Comparison of ENCODE assay signal across 13 cellular contexts in the genomic region with DNA sequence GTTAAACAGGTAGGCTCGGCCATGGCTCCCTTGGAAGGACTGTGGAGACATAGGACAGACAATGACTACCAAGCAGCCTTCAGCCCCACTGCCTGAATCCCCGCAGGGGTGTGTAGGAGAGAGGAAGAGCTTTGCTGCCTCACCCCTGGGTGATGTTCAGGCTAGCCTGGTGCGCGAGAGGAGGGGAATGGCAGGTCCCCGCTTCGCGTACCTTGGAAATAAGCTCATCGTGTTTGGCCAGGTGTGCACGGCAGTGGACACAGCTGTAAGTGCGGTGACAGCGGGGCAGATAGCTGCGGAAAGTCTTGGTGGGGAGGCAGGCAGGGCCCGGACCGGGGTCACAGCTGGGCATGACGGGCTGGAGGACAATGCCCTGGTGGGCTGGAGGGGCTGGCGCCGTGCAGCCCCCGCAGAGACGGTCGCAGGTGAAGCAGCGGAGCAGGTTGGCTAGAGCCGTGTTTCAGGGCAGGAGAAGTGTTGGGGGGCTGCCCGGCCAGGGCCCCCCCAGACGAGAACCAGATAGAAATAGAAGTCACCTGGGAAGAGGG. TPM values are rescaled to one million over a fixed set of nuclear protein-coding genes. Genes with fewer than 3 reads are reported as not detected.
A peak's percentile ranks its signal among the peaks of the same experiment; 100 is the strongest.
DNase-seq lines count a peak whose midpoint lies in the region; ATAC-seq, FAIRE-seq and TF ChIP-seq lines count a peak whose summit lies in the region.
"Had no signal": no experiment of that assay in that cellular context is flagged by ENCODE, and none has a peak within 500 bp of the region (broad histone marks: within the 10 kb centered on the region; RNA-seq: fewer than 3 reads in every experiment).

No MANE protein-coding gene starts in this region.

- DNase-seq in HepG2 (ENCODE audit: low spot score) = no peak
- no peak for DNase-seq in right lobe of liver
- DNase-seq in left kidney (ENCODE audit: low read depth, low spot score) = peak; percentile 68
- no peak for DNase-seq in dedifferentiated amniotic fluid mesenchymal stem cell (ENCODE audit: extremely low spot score)
- no peak for DNase-seq in DMS153 (lab: John Stamatoyannopoulos, UW)
- no peak for DNase-seq in amniotic stem cell (lab: John Stamatoyannopoulos, UW)
- DNase-seq: MM.1S had no signal

- no peak overlapping the region for H2AFZ ChIP-seq in HepG2 (ENCODE audit: low read length)

- no peaks in the 10 kb centered on the region for H3K79me2 ChIP-seq in HepG2 (ENCODE audit: insufficient read depth, low read length)

- H3K4me1 Mint-ChIP-seq in brain = peaks cover 95% of the 10 kb centered on the region

- H3K27me3 ChIP-seq in HepG2 (ENCODE audit: control insufficient read depth in 1 of 2, insufficient read depth in 2 of 2, low read length in 2 of 2) = peaks cover 9 to 46% of the 10 kb centered on the region in 2 experiments
- H3K27me3 ChIP-seq in right lobe of liver = peaks cover 0 to 11% of the 10 kb centered on the region in 2 donors

- H3K4me3 Mint-ChIP-seq in brain = peak overlapping the region; percentile 92 to 96 (median 94)
- H3K4me3 Mint-ChIP-seq: T-helper 2 cell treated with Interferon-gamma antibody and Interleukin-4, amounts not matched to agents 5 μg/mL and 100 μg/mL, for 36 hours had no signal

- FAIRE-seq in HepG2 (lab: Jason Lieb, UNC) = no peak

- intact Hi-C loops in HepG2 (cut with micrococcal nuclease; ENCODE audit: unreplicated experiment) (no loop called here), right lobe of liver (cut with DNase I) (loop anchor here (10.0 kb wide), 2 partner anchors 182 to 302 kb away; a partner anchor contains a TSS)

- peak overlapping the region; percentile 27 to 99 (median 98) for H3K27ac Mint-ChIP-seq in brain
- H3K27ac Mint-ChIP-seq: T-helper 2 cell treated with Interferon-gamma antibody and Interleukin-4, amounts not matched to agents 5 μg/mL and 100 μg/mL, for 36 hours had no signal

- no peak for TF ChIP-seq POLR2A in HepG2 (IDR thresholded peaks at IDR 0.05; ENCODE audit: insufficient read depth in 1 of 2, low read depth in 2 of 2, low read length in 2 of 2)
- no peak for TF ChIP-seq POLR2A in right lobe of liver (IDR thresholded peaks at IDR 0.05)

- H3K4me1 ChIP-seq in HepG2 (ENCODE audit: insufficient read depth, low read length) (peaks cover 22% of the 10 kb centered on the region), right lobe of liver (peaks cover 0 to 13% (median 0%) of the 10 kb centered on the region in 4 donors)

- no peaks in the 10 kb centered on the region for H3K36me3 Mint-ChIP-seq in brain

- H3K4me3 ChIP-seq in HepG2 (replicated peaks in 1 of 3; ENCODE audit: insufficient read depth in 1 of 3, low read depth in 2 of 3, low read length in 3 of 3) = peak overlapping the region in 1 of 3 experiments; percentile 15; a peak in 1 of 6 replicates
- H3K4me3 ChIP-seq in right lobe of liver = no peak overlapping the region
- H3K4me3 ChIP-seq: right atrium auricular region had no signal

- H4K20me1 ChIP-seq in HepG2 (ENCODE audit: insufficient read depth, low read length) = no peaks in the 10 kb centered on the region

- no peak for TF ChIP-seq RAD21 in HepG2 (CRISPR knock-in tag; IDR thresholded peaks at IDR 0.05)

- CTCF ChIA-PET in HepG2 (lab: Yijun Ruan, JAX; ENCODE audit: low intra/inter-chr PET ratio, low total read pairs) = no interaction called here

- TF ChIP-seq EP300 in HepG2 (IDR thresholded peaks at IDR 0.05; ENCODE audit: low read depth in 2 of 2, low read length in 2 of 2) = no peak
- TF ChIP-seq EP300 in HepG2 (CRISPR knock-in tag; IDR thresholded peaks at IDR 0.05; ENCODE audit: borderline replicate concordance) = no peak

- H3K4me2 ChIP-seq in HepG2 (ENCODE audit: low read depth, low read length) = peak overlapping the region; percentile 46

- H3K9me3 ChIP-seq in HepG2 (ENCODE audit: low read length) = no peaks in the 10 kb centered on the region
- no peaks in the 10 kb centered on the region for H3K9me3 ChIP-seq in right lobe of liver
- H3K9me3 ChIP-seq: lower lobe of right lung, right atrium auricular region had no signal

- BruUV-seq in HepG2 (replicated peaks; lab: Mats Ljungman, UMichigan) = no TSS peak

- no peak overlapping the region for H3K9ac ChIP-seq in HepG2 (ENCODE audit: insufficient read depth, low read depth, low read length)

- H3K27ac ChIP-seq in HepG2 (ENCODE audit: extremely low read length, insufficient read depth, low read length) = no peak overlapping the region
- H3K27ac ChIP-seq in right lobe of liver = no peak overlapping the region
- H3K27ac ChIP-seq: C4-2B had no signal

- peaks cover 0 to 3% (median 0%) of the 10 kb centered on the region in 5 experiments for H3K9me3 Mint-ChIP-seq in brain
- H3K9me3 Mint-ChIP-seq: T-helper 2 cell treated with Interferon-gamma antibody and Interleukin-4, amounts not matched to agents 5 μg/mL and 100 μg/mL, for 36 hours had no signal

- TF ChIP-seq CTCF in HepG2 (CRISPR knock-in tag; IDR thresholded peaks at IDR 0.05) = no peak
- no peak for TF ChIP-seq CTCF in right lobe of liver (IDR thresholded peaks at IDR 0.05)
- TF ChIP-seq CTCF in brain (conservative IDR thresholded peaks at IDR 0.05) = no peak

- in situ Hi-C loops in HepG2 (cut with HindIII; ENCODE audit: extremely low pct_ligation_motif_present, low pct_unique_long_range_greater_than_20kb) = loop anchor here (10.0 kb wide), 1 partner anchor 192 kb away; no protein-coding TSS in a partner anchor

- WGBS in HepG2 (ENCODE audit: low lambda C conversion rate) = 42% methylated on average over 24 of the region's 24 CpGs
- 22% methylated on average over 18 of the region's 24 CpGs for WGBS in right lobe of liver (ENCODE audit: insufficient coverage, low coverage, low lambda C conversion rate, missing lambda C conversion rate)

- peaks cover 9% of the 10 kb centered on the region for H3K27me3 Mint-ChIP-seq in brain

- no peaks in the 10 kb centered on the region for H3K36me3 ChIP-seq in HepG2 (replicated peaks in 1 of 2; ENCODE audit: control insufficient read depth in 1 of 2, insufficient read depth in 2 of 2, low read length in 2 of 2)
- H3K36me3 ChIP-seq in right lobe of liver = no peaks in the 10 kb centered on the region
- H3K36me3 ChIP-seq: lower lobe of right lung, right atrium auricular region had no signal

- POLR2A ChIA-PET in HepG2 (lab: Yijun Ruan, JAX) = no interaction called here

- ATAC-seq in HepG2 (no peak), right lobe of liver (no peak), GM19351 (IDR thresholded peaks at IDR 0.05; ENCODE audit: unreplicated experiment) (no peak)

RNA-seq across cellular contexts. Expression of a gene that starts 2.9 kb away (rescaled TPM):
- not detected in 2 replicates for total RNA-seq in HepG2 (2016; rRNA removed; fragmentation: Illumina TruSeq; extraction: Trizol)
- total RNA-seq in HepG2 (2016; cell fraction: cytosol; rRNA removed; fragmentation: Illumina TruSeq; extraction: Trizol; ENCODE audit: low read depth) = not detected in 2 replicates
- total RNA-seq in HepG2 (2016; cell fraction: insoluble cytoplasmic fraction; rRNA removed; fragmentation: Illumina TruSeq; extraction: Trizol) = not detected in 2 replicates
- not detected in 2 replicates for total RNA-seq in HepG2 (2016; cell fraction: membrane; rRNA removed; fragmentation: Illumina TruSeq; extraction: Trizol)
- total RNA-seq in HepG2 (2016; cell fraction: nucleus; rRNA removed; fragmentation: Illumina TruSeq; extraction: Trizol) = not detected in 2 replicates
- polyA plus RNA-seq in HepG2 (2011; rRNA removed) = 0.04 TPM in 1 of 2 replicates, not detected in the other
- polyA plus RNA-seq in HepG2 (2011; cell fraction: cytosol; rRNA removed) = 0.05 TPM in 1 of 2 replicates, not detected in the other
- 0.10 TPM in 1 of 2 replicates, not detected in the other for polyA plus RNA-seq in HepG2 (2011; cell fraction: nucleus; rRNA removed)
- 0.17 and 0.20 TPM in 2 replicates for polyA plus RNA-seq in HepG2 (2012)
- polyA plus RNA-seq in HepG2 (2016; cell fraction: cytosol; fragmentation: Illumina TruSeq; extraction: Trizol; ENCODE audit: low read depth) = not detected in 2 replicates
- not detected in 2 replicates for polyA plus RNA-seq in HepG2 (2016; cell fraction: insoluble cytoplasmic fraction; fragmentation: Illumina TruSeq; extraction: Trizol; ENCODE audit: low read depth)
- polyA plus RNA-seq in HepG2 (2016; cell fraction: membrane; fragmentation: Illumina TruSeq; extraction: Trizol; ENCODE audit: low read depth) = not detected in 2 replicates
- polyA plus RNA-seq in HepG2 (2016; cell fraction: nucleus; fragmentation: Illumina TruSeq; extraction: Trizol; ENCODE audit: insufficient read depth, low read depth) = not detected in 2 replicates
- not detected in 2 replicates for polyA minus RNA-seq in HepG2 (2011; rRNA and poly(A)+ RNA removed; ENCODE audit: low replicate concordance)
- polyA minus RNA-seq in HepG2 (2011; cell fraction: cytosol; rRNA and poly(A)+ RNA removed) = not detected in 2 replicates
- not detected in 2 replicates for polyA minus RNA-seq in HepG2 (2011; cell fraction: nucleus; rRNA and poly(A)+ RNA removed)
- under 1 TPM in 4 of 6 experiments, not detected in 2; 0.06 to 0.84 (median 0.30) TPM for total RNA-seq in right lobe of liver
- 25.0 TPM for polyA plus RNA-seq in brain (ENCODE audit: insufficient read depth, low read depth, low replicate concordance)

RNA-seq across cellular contexts. Expression of a gene that starts 10.7 kb away (rescaled TPM):
- total RNA-seq in HepG2 (2016; rRNA removed; fragmentation: Illumina TruSeq; extraction: Trizol) (24.8 and 41.9 TPM in 2 replicates), right lobe of liver (1 to 10 TPM; 5.6 to 9.2 (median 6.8) TPM)
- total RNA-seq in HepG2 (2016; cell fraction: cytosol; rRNA removed; fragmentation: Illumina TruSeq; extraction: Trizol; ENCODE audit: low read depth) = 4.7 and 5.1 TPM in 2 replicates
- total RNA-seq in HepG2 (2016; cell fraction: insoluble cytoplasmic fraction; rRNA removed; fragmentation: Illumina TruSeq; extraction: Trizol) = 26.5 and 41.5 TPM in 2 replicates
- total RNA-seq in HepG2 (2016; cell fraction: membrane; rRNA removed; fragmentation: Illumina TruSeq; extraction: Trizol) = 8.1 and 10.5 TPM in 2 replicates
- total RNA-seq in HepG2 (2016; cell fraction: nucleus; rRNA removed; fragmentation: Illumina TruSeq; extraction: Trizol) = 11.3 and 13.5 TPM in 2 replicates
- polyA plus RNA-seq in HepG2 (2011; rRNA removed) (13.3 and 14.6 TPM in 2 replicates), brain (ENCODE audit: insufficient read depth, low read depth, low replicate concordance) (6.4 TPM)
- 16.9 and 20.8 TPM in 2 replicates for polyA plus RNA-seq in HepG2 (2011; cell fraction: cytosol; rRNA removed)
- polyA plus RNA-seq in HepG2 (2011; cell fraction: nucleus; rRNA removed) = 10.1 and 10.3 TPM in 2 replicates
- 9.8 and 13.0 TPM in 2 replicates for polyA plus RNA-seq in HepG2 (2012)
- polyA plus RNA-seq in HepG2 (2016; cell fraction: cytosol; fragmentation: Illumina TruSeq; extraction: Trizol; ENCODE audit: low read depth) = 1.6 and 1.8 TPM in 2 replicates
- polyA plus RNA-seq in HepG2 (2016; cell fraction: insoluble cytoplasmic fraction; fragmentation: Illumina TruSeq; extraction: Trizol; ENCODE audit: low read depth) = 30.1 and 32.4 TPM in 2 replicates
- polyA plus RNA-seq in HepG2 (2016; cell fraction: membrane; fragmentation: Illumina TruSeq; extraction: Trizol; ENCODE audit: low read depth) = 3.0 and 3.8 TPM in 2 replicates
- 14.5 and 16.1 TPM in 2 replicates for polyA plus RNA-seq in HepG2 (2016; cell fraction: nucleus; fragmentation: Illumina TruSeq; extraction: Trizol; ENCODE audit: insufficient read depth, low read depth)
- polyA minus RNA-seq in HepG2 (2011; rRNA and poly(A)+ RNA removed; ENCODE audit: low replicate concordance) = 25.6 and 33.0 TPM in 2 replicates
- polyA minus RNA-seq in HepG2 (2011; cell fraction: cytosol; rRNA and poly(A)+ RNA removed) = 7.0 and 7.7 TPM in 2 replicates
- polyA minus RNA-seq in HepG2 (2011; cell fraction: nucleus; rRNA and poly(A)+ RNA removed) = 4.4 and 5.3 TPM in 2 replicates

RNA-seq across cellular contexts. Expression of a gene that starts 21.1 kb away (rescaled TPM):
- 20.3 and 26.6 TPM in 2 replicates for total RNA-seq in HepG2 (2016; rRNA removed; fragmentation: Illumina TruSeq; extraction: Trizol)
- 6.3 and 6.7 TPM in 2 replicates for total RNA-seq in HepG2 (2016; cell fraction: cytosol; rRNA removed; fragmentation: Illumina TruSeq; extraction: Trizol; ENCODE audit: low read depth)
- total RNA-seq in HepG2 (2016; cell fraction: insoluble cytoplasmic fraction; rRNA removed; fragmentation: Illumina TruSeq; extraction: Trizol) = 18.8 and 25.9 TPM in 2 replicates
- 19.1 and 20.9 TPM in 2 replicates for total RNA-seq in HepG2 (2016; cell fraction: membrane; rRNA removed; fragmentation: Illumina TruSeq; extraction: Trizol)
- 28.7 and 30.0 TPM in 2 replicates for total RNA-seq in HepG2 (2016; cell fraction: nucleus; rRNA removed; fragmentation: Illumina TruSeq; extraction: Trizol)
- 34.0 and 42.4 TPM in 2 replicates for polyA plus RNA-seq in HepG2 (2011; rRNA removed)
- 27.4 and 33.9 TPM in 2 replicates for polyA plus RNA-seq in HepG2 (2011; cell fraction: cytosol; rRNA removed)
- polyA plus RNA-seq in HepG2 (2011; cell fraction: nucleus; rRNA removed) = 28.1 and 30.8 TPM in 2 replicates
- 20.6 and 23.1 TPM in 2 replicates for polyA plus RNA-seq in HepG2 (2012)
- polyA plus RNA-seq in HepG2 (2016; cell fraction: cytosol; fragmentation: Illumina TruSeq; extraction: Trizol; ENCODE audit: low read depth) = 3.1 and 3.8 TPM in 2 replicates
- 19.0 and 21.5 TPM in 2 replicates for polyA plus RNA-seq in HepG2 (2016; cell fraction: insoluble cytoplasmic fraction; fragmentation: Illumina TruSeq; extraction: Trizol; ENCODE audit: low read depth)
- polyA plus RNA-seq in HepG2 (2016; cell fraction: membrane; fragmentation: Illumina TruSeq; extraction: Trizol; ENCODE audit: low read depth) = 11.4 and 13.6 TPM in 2 replicates
- polyA plus RNA-seq in HepG2 (2016; cell fraction: nucleus; fragmentation: Illumina TruSeq; extraction: Trizol; ENCODE audit: insufficient read depth, low read depth) = 39.9 and 44.1 TPM in 2 replicates
- polyA minus RNA-seq in HepG2 (2011; rRNA and poly(A)+ RNA removed; ENCODE audit: low replicate concordance) = 86.9 and 107 TPM in 2 replicates
- 18.9 and 25.6 TPM in 2 replicates for polyA minus RNA-seq in HepG2 (2011; cell fraction: cytosol; rRNA and poly(A)+ RNA removed)
- polyA minus RNA-seq in HepG2 (2011; cell fraction: nucleus; rRNA and poly(A)+ RNA removed) = 30.5 and 36.2 TPM in 2 replicates
- 10 to 100 TPM; 27.0 to 35.7 (median 33.6) TPM for total RNA-seq in right lobe of liver
- 37.7 TPM for polyA plus RNA-seq in brain (ENCODE audit: insufficient read depth, low read depth, low replicate concordance)

RNA-seq across cellular contexts. Expression of a gene that starts 49.3 kb away (rescaled TPM):
- 1.6 and 2.0 TPM in 2 replicates for total RNA-seq in HepG2 (2016; rRNA removed; fragmentation: Illumina TruSeq; extraction: Trizol)
- total RNA-seq in HepG2 (2016; cell fraction: cytosol; rRNA removed; fragmentation: Illumina TruSeq; extraction: Trizol; ENCODE audit: low read depth) = 0.71 TPM in 2 replicates
- 1.5 and 1.9 TPM in 2 replicates for total RNA-seq in HepG2 (2016; cell fraction: insoluble cytoplasmic fraction; rRNA removed; fragmentation: Illumina TruSeq; extraction: Trizol)
- total RNA-seq in HepG2 (2016; cell fraction: membrane; rRNA removed; fragmentation: Illumina TruSeq; extraction: Trizol) = 0.87 and 1.2 TPM in 2 replicates
- total RNA-seq in HepG2 (2016; cell fraction: nucleus; rRNA removed; fragmentation: Illumina TruSeq; extraction: Trizol) = 3.8 and 5.3 TPM in 2 replicates
- polyA plus RNA-seq in HepG2 (2011; rRNA removed) = 10.4 and 23.3 TPM in 2 replicates
- 10.6 and 20.0 TPM in 2 replicates for polyA plus RNA-seq in HepG2 (2011; cell fraction: cytosol; rRNA removed)
- polyA plus RNA-seq in HepG2 (2011; cell fraction: nucleus; rRNA removed) = 13.7 and 21.4 TPM in 2 replicates
- polyA plus RNA-seq in HepG2 (2012) = 10.2 and 20.7 TPM in 2 replicates
- 2.0 and 2.4 TPM in 2 replicates for polyA plus RNA-seq in HepG2 (2016; cell fraction: cytosol; fragmentation: Illumina TruSeq; extraction: Trizol; ENCODE audit: low read depth)
- polyA plus RNA-seq in HepG2 (2016; cell fraction: insoluble cytoplasmic fraction; fragmentation: Illumina TruSeq; extraction: Trizol; ENCODE audit: low read depth) = 5.1 and 5.2 TPM in 2 replicates
- polyA plus RNA-seq in HepG2 (2016; cell fraction: membrane; fragmentation: Illumina TruSeq; extraction: Trizol; ENCODE audit: low read depth) = 2.1 and 3.4 TPM in 2 replicates
- 15.9 and 17.7 TPM in 2 replicates for polyA plus RNA-seq in HepG2 (2016; cell fraction: nucleus; fragmentation: Illumina TruSeq; extraction: Trizol; ENCODE audit: insufficient read depth, low read depth)
- polyA minus RNA-seq in HepG2 (2011; rRNA and poly(A)+ RNA removed; ENCODE audit: low replicate concordance) = 8.2 TPM in 1 of 2 replicates, not detected in the other
- polyA minus RNA-seq in HepG2 (2011; cell fraction: cytosol; rRNA and poly(A)+ RNA removed) = 4.2 and 11.2 TPM in 2 replicates
- polyA minus RNA-seq in HepG2 (2011; cell fraction: nucleus; rRNA and poly(A)+ RNA removed) = 2.2 and 7.8 TPM in 2 replicates
- 1,000 to 10,000 TPM; 1,903 to 2,571 (median 2,194) TPM for total RNA-seq in right lobe of liver
- polyA plus RNA-seq in brain (ENCODE audit: insufficient read depth, low read depth, low replicate concordance) = 43.4 TPM
